ENCODE assay signal across 8 cellular contexts in the genomic region with DNA sequence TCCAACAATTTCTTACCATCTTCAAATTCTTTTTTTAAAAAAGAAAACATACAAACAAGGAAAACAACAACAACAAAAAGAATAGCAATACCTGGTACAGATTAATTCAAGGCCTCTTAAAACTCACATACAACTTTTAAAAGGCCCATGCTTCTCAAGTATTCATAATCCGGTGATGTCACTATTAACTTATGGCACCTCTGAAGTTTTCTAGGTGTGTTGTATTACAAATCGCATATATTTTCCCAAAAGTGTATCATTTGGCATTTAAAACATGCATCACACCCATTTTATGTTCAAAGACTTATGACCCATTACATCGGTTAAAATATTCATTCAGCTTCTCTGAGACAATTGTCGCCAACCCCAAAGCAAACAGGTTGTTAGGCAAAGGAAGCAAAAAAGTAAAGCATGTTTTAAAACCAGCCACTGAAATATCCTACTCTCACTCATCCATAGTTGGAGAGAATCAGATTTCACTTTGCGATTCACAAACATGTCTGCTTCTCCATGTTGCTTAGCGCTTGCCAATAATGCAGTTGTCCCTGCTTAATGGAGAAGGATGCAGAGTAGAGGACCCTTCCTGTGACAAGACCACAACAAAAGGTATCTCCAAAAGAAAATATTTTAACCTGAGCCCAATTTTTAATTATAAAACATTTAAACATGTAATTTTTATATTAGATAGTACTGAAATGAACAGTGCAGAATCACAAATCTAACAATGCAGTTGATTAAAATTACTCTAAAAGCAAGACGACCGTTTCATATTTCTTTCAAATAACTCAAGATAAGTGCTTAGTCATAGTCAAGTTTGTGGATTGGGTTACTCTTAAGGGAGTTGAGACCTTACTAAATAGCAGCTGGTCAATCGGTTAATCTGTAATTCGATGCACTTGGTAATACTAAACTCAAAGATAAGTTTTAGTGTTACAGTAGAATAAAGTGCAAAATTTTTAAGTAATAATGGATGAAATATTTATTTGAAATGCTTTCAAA. TPM values are rescaled to one million over a fixed set of nuclear protein-coding genes. Genes with fewer than 3 reads are reported as not detected.
DNase-seq lines count a peak whose midpoint lies in the region; ATAC-seq, FAIRE-seq and TF ChIP-seq lines count a peak whose summit lies in the region.

No MANE protein-coding gene starts in this region.

- peak overlapping the region; percentile 95 to 100 (median 97) for H3K9ac ChIP-seq in skeletal muscle tissue (ENCODE audit: low read depth in 1 of 3, low read length in 3 of 3)

- FAIRE-seq in GM12892 (lab: Jason Lieb, UNC): no peak

- no peaks in the 10 kb centered on the region for H3K9me3 ChIP-seq in skeletal muscle tissue (ENCODE audit: control insufficient read depth in 3 of 3, low read length in 3 of 3)

- no peaks in the 10 kb centered on the region for H3K9me3 Mint-ChIP-seq in CD14-positive monocyte

- intact Hi-C loops in CD14-positive monocyte (cut with micrococcal nuclease): loop anchor here in 1 of 2 donors (5.0 kb wide), 1 partner anchor 47 kb away; no protein-coding TSS in a partner anchor

- H3K4me3 Mint-ChIP-seq in CD14-positive monocyte: peak overlapping the region; percentile 98

- H3K36me3 Mint-ChIP-seq in CD14-positive monocyte: peaks cover 33 to 38% of the 10 kb centered on the region in 2 donors

- peaks cover 24% of the 10 kb centered on the region for H3K4me1 Mint-ChIP-seq in CD14-positive monocyte

- peaks cover 2 to 20% (median 18%) of the 10 kb centered on the region in 3 donors for H3K36me3 ChIP-seq in skeletal muscle tissue (ENCODE audit: control insufficient read depth in 3 of 3, insufficient read depth in 3 of 3, low read length in 3 of 3)

- H3K4me1 ChIP-seq in foreskin keratinocyte (peaks cover 17% of the 10 kb centered on the region), skeletal muscle tissue (ENCODE audit: control insufficient read depth in 3 of 3, insufficient read depth in 3 of 3, low read length in 3 of 3) (peaks cover 41 to 49% (median 42%) of the 10 kb centered on the region in 3 donors)

- H3K27me3 Mint-ChIP-seq in CD14-positive monocyte (ENCODE audit: low read depth in 3 of 3): peaks cover 0 to 2% (median 0%) of the 10 kb centered on the region in 3 donors

- DNase-seq in CD14-positive monocyte (ENCODE audit: low spot score) (no peak), HT1080 (ENCODE audit: low read depth) (peak; percentile 47), foreskin keratinocyte (peak in 1 of 2 donors; percentile 18), ureter (ENCODE audit: low spot score) (no peak), GM12892 (ENCODE audit: insufficient read length) (no peak)
- no peak for DNase-seq in effector CD8-positive, alpha-beta T cell (lab: John Stamatoyannopoulos, UW)

- TF ChIP-seq CTCF in CD14-positive monocyte (IDR thresholded peaks at IDR 0.05) (no peak), VCaP (conservative IDR thresholded peaks at IDR 0.05) (no peak), foreskin keratinocyte (conservative IDR thresholded peaks at IDR 0.05) (no peak)

- H3K27ac ChIP-seq in VCaP (peak overlapping the region; percentile 99), foreskin keratinocyte (peak overlapping the region; percentile 99), skeletal muscle tissue (ENCODE audit: low read depth, low read length) (peak overlapping the region; percentile 100)

- peak overlapping the region in 1 of 7 donors; percentile 97 for H3K27ac Mint-ChIP-seq in CD14-positive monocyte

- ATAC-seq in foreskin keratinocyte: no peak

- no peaks in the 10 kb centered on the region for H3K27me3 ChIP-seq in foreskin keratinocyte
- no peaks in the 10 kb centered on the region for H3K27me3 ChIP-seq in skeletal muscle tissue (ENCODE audit: control insufficient read depth in 3 of 3, insufficient read depth in 3 of 3, low read length in 3 of 3)

- peak overlapping the region; percentile 72 to 98 (median 83) for H3K4me3 ChIP-seq in skeletal muscle tissue (ENCODE audit: low read length in 3 of 3)

- TF ChIP-seq POLR2A in GM12892 (IDR thresholded peaks at IDR 0.05; ENCODE audit: low read depth, low read length): no peak

RNA-seq across cellular contexts. Expression of gene SKP1, which starts 1.6 kb away (rescaled TPM):
- 100 to 1,000 TPM; 735 to 787 TPM for polyA plus RNA-seq in CD14-positive monocyte
- 235 and 289 TPM in 2 replicates for total RNA-seq in HT1080 (2014; rRNA removed; shearing (Covaris generic))
- 642 and 740 TPM in 2 replicates for polyA plus RNA-seq in HT1080 (2015; cell fraction: cytosol; rRNA removed)
- polyA plus RNA-seq in HT1080 (2015; cell fraction: nucleus; rRNA removed): 403 and 485 TPM in 2 replicates
- total RNA-seq in foreskin keratinocyte: 413 and 426 TPM in 2 replicates
- polyA plus RNA-seq in foreskin keratinocyte: 510 and 553 TPM in 2 replicates
- 63.7 TPM for total RNA-seq in skeletal muscle tissue
- 324 TPM for total RNA-seq in ureter
- polyA plus RNA-seq in GM12892 (2012; ENCODE audit: missing spikeins): 557 TPM

RNA-seq across cellular contexts. Expression of gene PPP2CA, which starts 50.7 kb away (rescaled TPM):
- polyA plus RNA-seq in CD14-positive monocyte (100 to 1,000 TPM; 225 to 245 TPM), foreskin keratinocyte (89.8 and 114 TPM in 2 replicates)
- total RNA-seq in HT1080 (2014; rRNA removed; shearing (Covaris generic)): 224 and 287 TPM in 2 replicates
- 233 and 235 TPM in 2 replicates for polyA plus RNA-seq in HT1080 (2015; cell fraction: cytosol; rRNA removed)
- 186 and 229 TPM in 2 replicates for polyA plus RNA-seq in HT1080 (2015; cell fraction: nucleus; rRNA removed)
- total RNA-seq in foreskin keratinocyte (141 and 149 TPM in 2 replicates), skeletal muscle tissue (47.0 TPM), ureter (110 TPM)
- 93.8 TPM for polyA plus RNA-seq in GM12892 (2012; ENCODE audit: missing spikeins)
